8 cellular contexts compared by ENCODE assay signal in genomic region chr12:12356886-12357696, GRCh38. TPM values are rescaled to one million over a fixed set of nuclear protein-coding genes. Genes with fewer than 3 reads are reported as not detected.
DNase-seq lines count a peak whose midpoint lies in the region; ATAC-seq and TF ChIP-seq lines count a peak whose summit lies in the region.

BORCS5 (plus strand) TSS chr12:12357078; CDS start chr12:12357452, 374 bp downstream.

- H3K27me3 Mint-ChIP-seq in T-helper 1 cell treated with Interleukin-12 subunit alpha and Interleukin-12 subunit beta and Interleukin-4 antibody, amounts not matched to agents 30 μg/mL and 1 μg/mL, for 36 hours (ENCODE audit: low read depth), result no peaks in the 10 kb centered on the region
- no peaks in the 10 kb centered on the region for H3K27me3 Mint-ChIP-seq in progenitor cell of endocrine pancreas

- peak within 1 kb of the TSS; percentile 93 for H3K4me3 Mint-ChIP-seq in T-helper 1 cell treated with Interleukin-12 subunit alpha and Interleukin-12 subunit beta and Interleukin-4 antibody, amounts not matched to agents 30 μg/mL and 1 μg/mL, for 36 hours
- H3K4me3 Mint-ChIP-seq in progenitor cell of endocrine pancreas (ENCODE audit: low read depth), result peak within 1 kb of the TSS; percentile 94

- H3K9me3 Mint-ChIP-seq in T-helper 1 cell treated with Interleukin-12 subunit alpha and Interleukin-12 subunit beta and Interleukin-4 antibody, amounts not matched to agents 30 μg/mL and 1 μg/mL, for 36 hours, result no peaks in the 10 kb centered on the region
- H3K9me3 Mint-ChIP-seq in progenitor cell of endocrine pancreas (ENCODE audit: low read depth), result no peaks in the 10 kb centered on the region

- peak within 1 kb of the TSS; percentile 95 for H3K27ac ChIP-seq in left ventricle myocardium inferior (replicated peaks)

- DNase-seq in NCI-H1694 (lab: John Stamatoyannopoulos, UW), result peak; percentile 97
- DNase-seq in amygdala (lab: John Stamatoyannopoulos, UW), result peak; percentile 49 to 99 (median 92)
- DNase-seq in left ventricle myocardium inferior, result peak; percentile 98
- peak; percentile 96 for DNase-seq in progenitor cell of endocrine pancreas (ENCODE audit: low spot score, unreplicated experiment)
- DNase-seq in ureter (ENCODE audit: low spot score), result peak; percentile 96

- H3K27ac Mint-ChIP-seq in T-helper 1 cell treated with Interleukin-12 subunit alpha and Interleukin-12 subunit beta and Interleukin-4 antibody, amounts not matched to agents 30 μg/mL and 1 μg/mL, for 36 hours, result peak within 1 kb of the TSS; percentile 99
- peak within 1 kb of the TSS; percentile 97 for H3K27ac Mint-ChIP-seq in progenitor cell of endocrine pancreas

- H3K4me3 ChIP-seq in left ventricle myocardium inferior, result peak within 1 kb of the TSS; percentile 90

- intact Hi-C loops in left ventricle myocardium inferior (cut with micrococcal nuclease), result no loop called here

- peaks cover 17% of the 10 kb centered on the region for H3K4me1 ChIP-seq in left ventricle myocardium inferior

- H3K27me3 ChIP-seq in left ventricle myocardium inferior (ENCODE audit: low read depth), result no peaks in the 10 kb centered on the region

- H3K36me3 Mint-ChIP-seq in T-helper 1 cell treated with Interleukin-12 subunit alpha and Interleukin-12 subunit beta and Interleukin-4 antibody, amounts not matched to agents 30 μg/mL and 1 μg/mL, for 36 hours (ENCODE audit: low read depth), result peaks cover 8% of the 10 kb centered on the region
- H3K36me3 Mint-ChIP-seq in progenitor cell of endocrine pancreas (ENCODE audit: insufficient read depth), result no peaks in the 10 kb centered on the region

- H3K9me3 ChIP-seq in left ventricle myocardium inferior (replicated peaks), result no peaks in the 10 kb centered on the region

- peaks cover 4% of the 10 kb centered on the region for H3K36me3 ChIP-seq in left ventricle myocardium inferior

- peak; percentile 89 for ATAC-seq in HG02885 (IDR thresholded peaks at IDR 0.05; ENCODE audit: poor library complexity, unreplicated experiment)

- TF ChIP-seq POLR2A in GM15510 (IDR thresholded peaks at IDR 0.05; ENCODE audit: borderline replicate concordance, extremely low read depth, insufficient read length), result peak; percentile 98

- TF ChIP-seq CTCF in left ventricle myocardium inferior (IDR thresholded peaks at IDR 0.05; ENCODE audit: borderline replicate concordance) (peak; percentile 33), progenitor cell of endocrine pancreas (IDR thresholded peaks at IDR 0.05; ENCODE audit: unreplicated experiment) (peak; percentile 36)

- H3K4me1 Mint-ChIP-seq in T-helper 1 cell treated with Interleukin-12 subunit alpha and Interleukin-12 subunit beta and Interleukin-4 antibody, amounts not matched to agents 30 μg/mL and 1 μg/mL, for 36 hours (ENCODE audit: low read depth), result peaks cover 40% of the 10 kb centered on the region
- H3K4me1 Mint-ChIP-seq in progenitor cell of endocrine pancreas (ENCODE audit: low read depth), result peaks cover 18% of the 10 kb centered on the region

RNA-seq across cellular contexts. Expression of gene BORCS5, which starts in this region (rescaled TPM):
- 8.7 TPM for total RNA-seq in left ventricle myocardium inferior
- total RNA-seq in progenitor cell of endocrine pancreas, result 22.0 and 25.2 TPM in 2 replicates
- total RNA-seq in ureter, result 21.6 TPM

Comparison
In these comparisons a context has a peak if more than half of its experiments do, and no peak if none do; other contexts are left out.
1. Peak in every context shown above with its lines: DNase-seq, ATAC-seq, H3K4me3 ChIP-seq and H3K27ac ChIP-seq.